Comparison of ENCODE assay signal across 8 cellular contexts in the genomic region with DNA sequence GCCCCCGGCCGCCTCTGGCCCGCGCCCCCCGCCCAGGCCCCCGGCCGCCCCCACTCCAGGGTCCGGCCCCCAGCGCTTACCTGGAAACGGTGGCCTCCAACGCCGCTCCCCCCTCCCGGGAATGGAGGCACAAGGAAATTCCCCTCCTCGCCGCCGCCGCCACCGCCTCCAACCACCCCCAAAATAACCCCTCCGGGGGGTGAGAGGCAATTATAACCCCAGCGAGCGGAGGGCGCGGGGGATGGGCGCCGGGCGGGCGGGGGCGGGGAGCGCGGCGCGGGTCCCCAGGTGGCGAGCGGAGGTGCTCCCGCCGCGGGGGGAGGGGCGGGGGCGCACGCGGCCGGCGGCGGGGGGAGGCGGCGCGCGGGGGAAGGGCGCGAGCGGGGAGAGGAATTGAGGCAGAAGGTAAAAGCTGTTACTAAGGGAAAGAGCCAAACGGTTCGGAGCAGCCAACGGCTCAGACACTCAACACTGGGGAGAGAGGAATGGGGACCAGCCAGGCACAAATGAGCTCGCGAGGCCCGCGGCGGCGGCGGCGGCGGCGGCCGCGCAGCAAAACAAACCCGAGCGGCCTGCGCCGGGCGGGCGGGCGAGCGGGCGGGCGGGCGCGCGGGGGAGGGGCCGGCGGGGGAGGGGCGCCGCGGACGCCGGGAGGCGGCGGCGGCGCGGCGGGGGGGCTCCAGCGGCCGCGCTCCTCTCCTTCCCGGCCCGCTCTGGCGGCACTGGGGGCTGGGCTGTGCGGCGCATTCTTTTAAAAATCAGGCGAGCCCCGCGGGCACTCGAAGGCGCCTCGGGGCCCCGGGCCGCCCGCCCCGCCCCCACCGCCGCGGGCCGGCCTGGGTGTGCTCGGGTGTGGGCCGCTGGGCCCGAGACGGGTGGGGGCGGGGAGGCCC. TPM values are rescaled to one million over a fixed set of nuclear protein-coding genes. Genes with fewer than 3 reads are reported as not detected.
A peak's percentile ranks its signal among the peaks of the same experiment; 100 is the strongest.
DNase-seq lines count a peak whose midpoint lies in the region; ATAC-seq and TF ChIP-seq lines count a peak whose summit lies in the region.

A gene (minus strand): TSS at position 442 of the 893 bp plus-strand sequence. CDS start 132,505 bp downstream, outside the sequence.

- H3K27me3 ChIP-seq in BE2C = no peaks in the 10 kb centered on the region

- H3K4me3 ChIP-seq in BE2C (ENCODE audit: low read depth, low read length) = peak within 1 kb of the TSS; percentile 99

- H3K4me1 ChIP-seq in BE2C = peaks cover 13% of the 10 kb centered on the region; the same call in 1 of the 2 replicates

- no peaks in the 10 kb centered on the region for H3K9me3 ChIP-seq in BE2C

- peak; percentile 92 for DNase-seq in BE2C
- DNase-seq in NCI-H526 treated with DMSO at 0.1 percent for 48 hours (lab: John Stamatoyannopoulos, UW) = peak; percentile 94
- DNase-seq in activated CD4-positive, alpha-beta T cell treated with anti-CD3 and anti-CD28 coated beads, Interleukin-2, amount 50 U/mL, for 1 hour = peak; percentile 86
- DNase-seq in cortex of kidney (lab: John Stamatoyannopoulos, UW) = peak; percentile 34
- peak; percentile 98 for DNase-seq in left kidney (ENCODE audit: low read depth, low spot score)
- DNase-seq in stimulated activated CD4-positive, alpha-beta T cell treated with anti-CD3 and anti-CD28 coated beads, Interleukin-1b, Interleukin-23, amount 100 ng/mL, for 48 hours = peak; percentile 83

- TF ChIP-seq CTCF in BE2C (IDR thresholded peaks at IDR 0.05; ENCODE audit: low read depth, low read length) = no peak

- ATAC-seq in GM19324 (IDR thresholded peaks at IDR 0.05; ENCODE audit: low FRiP score, unreplicated experiment) (peak; percentile 69), HG03460 (IDR thresholded peaks at IDR 0.05; ENCODE audit: unreplicated experiment) (peak; percentile 43)

- H3K36me3 ChIP-seq in BE2C = peaks cover 15% of the 10 kb centered on the region; the same call in 1 of the 2 replicates

RNA-seq across cellular contexts. Expression of the gene that starts here (rescaled TPM):
- polyA plus RNA-seq in BE2C (2012; ENCODE audit: insufficient read depth, insufficient read length, low read depth) = 44.7 TPM

Comparison
In these comparisons a context has a peak if more than half of its experiments do, and no peak if none do; other contexts are left out.
1. Peak in every context shown above with its lines: DNase-seq, ATAC-seq and H3K4me3 ChIP-seq.
2. DNase-seq: peak in every context shown above with its lines; median percentile 98 in left kidney; 94 in NCI-H526 treated with DMSO at 0.1 percent for 48 hours; 92 in BE2C; 86 in activated CD4-positive, alpha-beta T cell treated with anti-CD3 and anti-CD28 coated beads, Interleukin-2, amount 50 U/mL, for 1 hour; 83 in stimulated activated CD4-positive, alpha-beta T cell treated with anti-CD3 and anti-CD28 coated beads, Interleukin-1b, Interleukin-23, amount 100 ng/mL, for 48 hours; 34 in cortex of kidney.